In genomic region chr1:207817778-207818751, GRCh38 we compare ENCODE assay signal across 11 cellular contexts.
DNase-seq lines count a peak whose midpoint lies in the region; ATAC-seq and TF ChIP-seq lines count a peak whose summit lies in the region.
"Had no signal": no experiment of that assay in that cellular context is flagged by ENCODE, and none has a peak within 500 bp of the region (broad histone marks: within the 10 kb centered on the region; RNA-seq: fewer than 3 reads in every experiment).

No MANE protein-coding gene starts in this region.

- intact Hi-C loops in IMR-90 (cut with micrococcal nuclease) (no loop called here), breast epithelium (cut with DNase I; ENCODE audit: low total_unique reads) (no loop called here), lower lobe of right lung (cut with DNase I) (no loop called here)

- H4K91ac ChIP-seq in IMR-90 (ENCODE audit: insufficient read depth, low read depth, low read length): no peak overlapping the region

- TF ChIP-seq CTCF in IMR-90 (conservative IDR thresholded peaks at IDR 0.05; ENCODE audit: low read depth, low read length) (no peak), breast epithelium (IDR thresholded peaks at IDR 0.05) (no peak), lower lobe of right lung (IDR thresholded peaks at IDR 0.05) (no peak), foreskin fibroblast (IDR thresholded peaks at IDR 0.05; ENCODE audit: low read depth, low read length) (no peak), mesothelial cell of epicardium (IDR thresholded peaks at IDR 0.05; ENCODE audit: unreplicated experiment) (no peak)

- H3K9me1 ChIP-seq in IMR-90 (ENCODE audit: insufficient read depth, low read length): peaks cover 5% of the 10 kb centered on the region; the same call in 1 of the 2 replicates

- H3K9ac ChIP-seq in IMR-90 (ENCODE audit: low read depth, low read length): no peak overlapping the region

- H3K4ac ChIP-seq in IMR-90 (ENCODE audit: low read depth, low read length): peak overlapping the region; percentile 43

- peak overlapping the region; percentile 45; the same call in 1 of the 2 replicates for H2BK120ac ChIP-seq in IMR-90 (ENCODE audit: low read depth, low read length)

- peaks cover 8% of the 10 kb centered on the region; the same call in 1 of the 2 replicates for H3K36me3 ChIP-seq in IMR-90 (ENCODE audit: control insufficient read depth, insufficient read depth, low read length)
- no peaks in the 10 kb centered on the region for H3K36me3 ChIP-seq in breast epithelium
- H3K36me3 ChIP-seq in lower lobe of right lung: peaks cover 79% of the 10 kb centered on the region

- H3K27ac ChIP-seq in IMR-90 (ENCODE audit: insufficient read depth, low read length) (no peak overlapping the region), breast epithelium (peak overlapping the region; percentile 78 to 98), lower lobe of right lung (no peak overlapping the region), substantia nigra (ENCODE audit: low read depth, low read length, poor library complexity, severe bottlenecking) (peak overlapping the region; percentile 66)

- TF ChIP-seq POLR2A in IMR-90 (IDR thresholded peaks at IDR 0.05; ENCODE audit: low read depth, low read length) (no peak), breast epithelium (IDR thresholded peaks at IDR 0.05) (no peak)

- H3K9me3 Mint-ChIP-seq in natural killer cell treated with Interleukin-12 subunit alpha and Interleukin-12 subunit beta and Interleukin-15 and Interleukin-18, amount 100 ng/mL, for 72 hours: no peaks in the 10 kb centered on the region
- H3K9me3 Mint-ChIP-seq in mesothelial cell of epicardium: no peaks in the 10 kb centered on the region

- no peak for TF ChIP-seq RAD21 in IMR-90 (IDR thresholded peaks at IDR 0.05; ENCODE audit: low read length)

- no peak overlapping the region for H3K4me3 ChIP-seq in IMR-90 (ENCODE audit: insufficient read depth, low read depth, low read length)
- H3K4me3 ChIP-seq in breast epithelium: peak overlapping the region in 2 of 3 donors; percentile 25 to 81
- peak overlapping the region; percentile 76 for H3K4me3 ChIP-seq in lower lobe of right lung
- no peak overlapping the region for H3K4me3 ChIP-seq in foreskin fibroblast (ENCODE audit: low read depth in 1 of 2, low read length in 2 of 2)
- H3K4me3 ChIP-seq: left lung had no signal

- peak overlapping the region; percentile 52 for H2AFZ ChIP-seq in IMR-90 (replicated peaks; ENCODE audit: low read length, poor library complexity)

- no TSS peak for BruUV-seq in IMR-90 (replicated peaks; lab: Mats Ljungman, UMichigan)

- H3K4me2 ChIP-seq in IMR-90 (ENCODE audit: low read depth, low read length): no peak overlapping the region

- peak overlapping the region in 1 of 2 experiments; percentile 12; a peak in 1 of 4 replicates for H4K8ac ChIP-seq in IMR-90 (ENCODE audit: low read depth in 2 of 2, low read length in 2 of 2)

- peaks cover 14% of the 10 kb centered on the region for H3K36me3 Mint-ChIP-seq in natural killer cell treated with Interleukin-12 subunit alpha and Interleukin-12 subunit beta and Interleukin-15 and Interleukin-18, amount 100 ng/mL, for 72 hours
- no peaks in the 10 kb centered on the region for H3K36me3 Mint-ChIP-seq in mesothelial cell of epicardium

- peaks cover 46 to 51% of the 10 kb centered on the region in 2 donors for H3K4me1 Mint-ChIP-seq in natural killer cell treated with Interleukin-12 subunit alpha and Interleukin-12 subunit beta and Interleukin-15 and Interleukin-18, amount 100 ng/mL, for 72 hours (ENCODE audit: low read depth in 2 of 2)
- H3K4me1 Mint-ChIP-seq in mesothelial cell of epicardium: peaks cover 4% of the 10 kb centered on the region

- ATAC-seq in IMR-90 (ENCODE audit: low read depth) (no peak), lower lobe of right lung (no peak)
- no peak for ATAC-seq in natural killer cell treated with Interleukin-12 subunit alpha and Interleukin-12 subunit beta and Interleukin-15 and Interleukin-18, amount 100 ng/mL, for 72 hours
- ATAC-seq: left lung had no signal

- H2AK9ac ChIP-seq in IMR-90 (replicated peaks; ENCODE audit: low read depth, low read length, poor library complexity): no peak overlapping the region

- no peak overlapping the region for H3K18ac ChIP-seq in IMR-90 (ENCODE audit: low read depth, low read length)

- H3K27me3 Mint-ChIP-seq in natural killer cell treated with Interleukin-12 subunit alpha and Interleukin-12 subunit beta and Interleukin-15 and Interleukin-18, amount 100 ng/mL, for 72 hours: no peaks in the 10 kb centered on the region
- no peaks in the 10 kb centered on the region for H3K27me3 Mint-ChIP-seq in mesothelial cell of epicardium (ENCODE audit: low read depth)

- no peak overlapping the region for H2BK15ac ChIP-seq in IMR-90 (ENCODE audit: low read depth, low read length)

- H3K56ac ChIP-seq in IMR-90 (ENCODE audit: extremely low read depth, insufficient read depth, low read length): no peak overlapping the region

- H3K9me3 ChIP-seq in IMR-90 (ENCODE audit: control insufficient read depth, insufficient read depth, low read length): no peaks in the 10 kb centered on the region
- no peaks in the 10 kb centered on the region for H3K9me3 ChIP-seq in breast epithelium
- H3K9me3 ChIP-seq in lower lobe of right lung: no peaks in the 10 kb centered on the region
- H3K9me3 ChIP-seq: left lung had no signal

- H4K20me1 ChIP-seq in IMR-90 (ENCODE audit: insufficient read depth, low read length): no peaks in the 10 kb centered on the region

- CTCF ChIA-PET in IMR-90 (lab: Yijun Ruan, JAX): interaction anchor here (0.9 to 2.2 kb wide), 4 partner anchors 8 to 52 kb away, joined by 3 to 8 read pairs (median 6); no protein-coding TSS in a partner anchor

- H3K23ac ChIP-seq in IMR-90 (ENCODE audit: low read depth, low read length): no peak overlapping the region

- in situ Hi-C loops in IMR-90 (cut with MboI; ENCODE audit: low sequenced_read_pairs): no loop called here

- H3K4me3 Mint-ChIP-seq in natural killer cell treated with Interleukin-12 subunit alpha and Interleukin-12 subunit beta and Interleukin-15 and Interleukin-18, amount 100 ng/mL, for 72 hours: no peak overlapping the region
- no peak overlapping the region for H3K4me3 Mint-ChIP-seq in mesothelial cell of epicardium

- peaks cover 12% of the 10 kb centered on the region for H3K4me1 ChIP-seq in IMR-90 (ENCODE audit: control insufficient read depth, insufficient read depth, low read length)
- peaks cover 21 to 57% of the 10 kb centered on the region in 2 donors for H3K4me1 ChIP-seq in breast epithelium
- H3K4me1 ChIP-seq in lower lobe of right lung: peaks cover 89% of the 10 kb centered on the region

- WGBS in IMR-90 (ENCODE audit: extremely low coverage in 2 of 2, insufficient read length in 1 of 2), 2 experiments: 96% methylated on average over 10 of the region's 48 CpGs; no CpG with 5 or more reads in 1 of the 2 experiments

- dilution Hi-C loops in IMR-90 (cut with HindIII; ENCODE audit: low sequenced_read_pairs, unreplicated experiment): no loop called here

- DNase-seq in IMR-90: no peak
- no peak for DNase-seq in breast epithelium (ENCODE audit: low spot score in 2 of 2)
- DNase-seq in lower lobe of right lung: no peak
- peak in 1 of 49 donors; percentile 58 for DNase-seq in substantia nigra (lab: John Stamatoyannopoulos, UW)
- DNase-seq in natural killer cell treated with Interleukin-12 subunit alpha and Interleukin-12 subunit beta and Interleukin-15 and Interleukin-18, amount 100 ng/mL, for 72 hours (ENCODE audit: low spot score): no peak
- DNase-seq in foreskin fibroblast: no peak
- DNase-seq in mesothelial cell of epicardium (ENCODE audit: low spot score in 2 of 2, unreplicated experiment in 2 of 2): no peak
- DNase-seq: left lung, MM.1S, NCI-H446 treated with DMSO at 0.1 percent for 48 hours, retina had no signal

- H2AK5ac ChIP-seq in IMR-90 (ENCODE audit: low read depth, low read length): no peak overlapping the region; the same call in 1 of the 2 replicates

- no peak overlapping the region for H2BK20ac ChIP-seq in IMR-90 (ENCODE audit: low read depth, low read length)

- H3K27me3 ChIP-seq in IMR-90 (ENCODE audit: control insufficient read depth, insufficient read depth, low read length): no peaks in the 10 kb centered on the region
- H3K27me3 ChIP-seq in breast epithelium: no peaks in the 10 kb centered on the region
- H3K27me3 ChIP-seq in lower lobe of right lung (ENCODE audit: low read depth): no peaks in the 10 kb centered on the region
- H3K27me3 ChIP-seq: left lung had no signal

- H3K27ac Mint-ChIP-seq in natural killer cell treated with Interleukin-12 subunit alpha and Interleukin-12 subunit beta and Interleukin-15 and Interleukin-18, amount 100 ng/mL, for 72 hours: no peak overlapping the region
- no peak overlapping the region for H3K27ac Mint-ChIP-seq in mesothelial cell of epicardium

- POLR2A ChIA-PET in IMR-90 (lab: Charles Lee; ENCODE audit: unreplicated experiment): interaction anchor here (0.7 kb wide), 1 partner anchor 12 kb away, joined by 3 read pairs; no protein-coding TSS in a partner anchor

- no peak overlapping the region for H3K14ac ChIP-seq in IMR-90 (replicated peaks; ENCODE audit: low read depth, low read length)

- peaks cover 0 to 8% of the 10 kb centered on the region in 2 experiments; a peak in 1 of 4 replicates for H3K79me1 ChIP-seq in IMR-90 (ENCODE audit: low read depth in 1 of 2, low read length in 2 of 2)

- no peak overlapping the region for H2BK5ac ChIP-seq in IMR-90 (ENCODE audit: low read depth, low read length, poor library complexity, severe bottlenecking)

- no peak overlapping the region for H4K5ac ChIP-seq in IMR-90 (ENCODE audit: low read depth, low read length)

TF ChIP-seq in IMR-90, 13 proteins besides CTCF, POLR2A, EP300 and RAD21 (continues in another document):
- TF ChIP-seq MAFK (IDR thresholded peaks at IDR 0.05; ENCODE audit: low read depth, low read length) (no peak), NFE2L2 (IDR thresholded peaks at IDR 0.05; ENCODE audit: low read depth, low read length) (no peak), MXI1 (IDR thresholded peaks at IDR 0.05; ENCODE audit: borderline replicate concordance, low read depth, low read length) (no peak), RCOR1 (IDR thresholded peaks at IDR 0.05; ENCODE audit: insufficient replicate concordance, low read length) (no peak), FOS (IDR thresholded peaks at IDR 0.05; ENCODE audit: low read depth, low read length) (no peak), RFX5 (IDR thresholded peaks at IDR 0.05; ENCODE audit: low read depth, low read length) (no peak), CHD1 (IDR thresholded peaks at IDR 0.05; ENCODE audit: low read depth, low read length) (no peak), USF2 (IDR thresholded peaks at IDR 0.05; ENCODE audit: low read depth, low read length) (no peak), MAZ (IDR thresholded peaks at IDR 0.05; ENCODE audit: borderline replicate concordance, low read depth, low read length) (no peak)

Comparison
In these comparisons a context has a peak if more than half of its experiments do, and no peak if none do; other contexts are left out.
1. H3K27ac ChIP-seq: peak in breast epithelium (2 of 2) and substantia nigra (single experiment); none in IMR-90 (single experiment) and lower lobe of right lung (single experiment).
2. H3K4me3 ChIP-seq: peak in breast epithelium (2 of 3) and lower lobe of right lung (single experiment); none in IMR-90 (single experiment) and foreskin fibroblast (0 of 2).